ENCODE assay signal across 8 cellular contexts in the genomic region with DNA sequence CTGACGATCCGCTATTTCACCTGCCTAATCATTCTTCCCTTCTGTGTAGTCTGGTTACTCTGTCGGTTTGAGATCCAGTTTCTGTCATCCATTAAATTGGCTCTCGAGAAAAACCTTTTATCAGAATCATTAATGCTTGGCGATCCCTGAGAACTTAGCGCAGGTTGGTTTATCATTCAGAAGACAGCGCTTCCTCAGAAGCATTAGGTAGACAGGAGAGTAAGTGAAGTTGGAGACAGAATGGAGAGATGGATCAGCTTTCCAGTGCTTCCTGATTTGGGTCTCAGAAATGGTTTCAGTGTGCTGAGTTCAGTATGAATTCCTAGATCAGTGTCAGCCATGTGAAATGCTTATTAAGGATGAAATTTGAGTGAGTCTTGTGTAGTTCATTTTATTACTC. TPM values are rescaled to one million over a fixed set of nuclear protein-coding genes. Genes with fewer than 3 reads are reported as not detected.
DNase-seq lines count a peak whose midpoint lies in the region; ATAC-seq and TF ChIP-seq lines count a peak whose summit lies in the region.

No MANE protein-coding gene starts in this region.

- H3K27ac ChIP-seq in brain microvascular endothelial cell = no peak overlapping the region
- no peak overlapping the region for H3K27ac ChIP-seq in mesodermal cell (ENCODE audit: low read depth, low read length, severe bottlenecking)

- TF ChIP-seq CTCF in brain microvascular endothelial cell (IDR thresholded peaks at IDR 0.05; ENCODE audit: low read depth, low read length, missing control alignments) = no peak

- ATAC-seq in GM18517 (IDR thresholded peaks at IDR 0.05; ENCODE audit: unreplicated experiment) (no peak), HG03342 (IDR thresholded peaks at IDR 0.05; ENCODE audit: unreplicated experiment) (no peak), HG02852 (IDR thresholded peaks at IDR 0.05; ENCODE audit: unreplicated experiment) (no peak)

- WGBS in mesodermal cell (ENCODE audit: insufficient coverage in 2 of 2), 2 experiments = 7% methylated on average over 3 to 5 of the region's 7 CpGs

- peak overlapping the region; percentile 90 for H3K4me3 ChIP-seq in brain microvascular endothelial cell (ENCODE audit: low read depth, low read length)
- peak overlapping the region; percentile 99 for H3K4me3 ChIP-seq in mesodermal cell (ENCODE audit: extremely low read depth, insufficient read depth, low read length, poor library complexity, severe bottlenecking)

- no peaks in the 10 kb centered on the region for H3K9me3 ChIP-seq in mesodermal cell (ENCODE audit: control insufficient read depth, low read length)

- H3K36me3 ChIP-seq in brain microvascular endothelial cell (replicated peaks) (peaks cover 3% of the 10 kb centered on the region), mesodermal cell (ENCODE audit: control insufficient read depth, insufficient read depth, low read length) (peaks cover 25% of the 10 kb centered on the region)

- in situ Hi-C loops in brain microvascular endothelial cell (cut with HindIII; ENCODE audit: low pct_ligation_motif_present, low sequenced_read_pairs) = no loop called here

- DNase-seq in DMS 273 (lab: John Stamatoyannopoulos, UW; ENCODE audit: unreplicated experiment) = peak; percentile 48
- no peak for DNase-seq in DMS 273 treated with DMSO at 0.1 percent for 48 hours (lab: John Stamatoyannopoulos, UW)
- DNase-seq in NAMALWA (ENCODE audit: low spot score) = peak; percentile 46
- DNase-seq in brain microvascular endothelial cell = no peak

- peaks cover 6% of the 10 kb centered on the region for H3K4me1 ChIP-seq in mesodermal cell (ENCODE audit: control insufficient read depth, insufficient read depth, low read length, poor library complexity, severe bottlenecking)

- no peaks in the 10 kb centered on the region for H3K27me3 ChIP-seq in brain microvascular endothelial cell (replicated peaks)

RNA-seq across cellular contexts. Expression of a gene that starts 1.3 kb away (rescaled TPM):
- polyA plus RNA-seq in mesodermal cell (2013, experiment 1 of 2) = 30.3 TPM
- 36.6 TPM for polyA plus RNA-seq in mesodermal cell (2013, experiment 2 of 2)

Comparison
In these comparisons a context has a peak if more than half of its experiments do, and no peak if none do; other contexts are left out.
1. DNase-seq: peak in DMS 273 (single experiment) and NAMALWA (single experiment); none in DMS 273 treated with DMSO at 0.1 percent for 48 hours (single experiment) and brain microvascular endothelial cell (single experiment).